Comparison of ENCODE assay signal across 15 cellular contexts in genomic region chr2:225028572-225028971, GRCh38.
"Had no signal": no experiment of that assay in that cellular context is flagged by ENCODE, and none has a peak within 500 bp of the region (broad histone marks: within the 10 kb centered on the region; RNA-seq: fewer than 3 reads in every experiment).

No MANE protein-coding gene starts in this region.

- H3K4me1 Mint-ChIP-seq: WTC11 had no signal

- H3K9me3 ChIP-seq: ovary, right lobe of liver, uterus had no signal

- H3K27ac Mint-ChIP-seq: WTC11 had no signal

- H3K36me3 ChIP-seq: ovary, right lobe of liver, uterus had no signal

- H3K27ac ChIP-seq: foreskin keratinocyte, ovary, right lobe of liver, uterus had no signal

- H3K4me1 ChIP-seq: foreskin keratinocyte, right lobe of liver, uterus had no signal

- DNase-seq: activated CD4-positive, alpha-beta T cell treated with anti-CD3 and anti-CD28 coated beads, Interleukin-2, amount 50 U/mL, for 1 hour; activated CD8-positive, alpha-beta memory T cell treated with anti-CD3 and anti-CD28 coated beads, Interleukin-2, amount 10 ng/mL, durations not matched to agents 7 days and 5 days; activated effector memory CD4-positive, alpha-beta T cell treated with anti-CD3 and anti-CD28 coated beads, Interleukin-2, amount 50 U/mL, for 16 hours; activated T-cell treated with anti-CD3 and anti-CD28 coated beads, Interleukin-2, amount 50 U/mL, for 4 hours; dermis blood vessel endothelial cell; effector memory CD8-positive, alpha-beta T cell; foreskin keratinocyte; glutamatergic neuron; kidney glomerular epithelial cell; ovary; right lobe of liver; T-helper 2 cell; uterus had no signal

- ATAC-seq: activated CD8-positive, alpha-beta memory T cell treated with anti-CD3 and anti-CD28 coated beads, Interleukin-2, amount 10 ng/mL, durations not matched to agents 7 days and 5 days; activated T-cell treated with anti-CD3 and anti-CD28 coated beads, Interleukin-2, amount 50 U/mL, for 4 hours; effector memory CD8-positive, alpha-beta T cell; foreskin keratinocyte; right lobe of liver; WTC11 had no signal

- FAIRE-seq: astrocyte had no signal

- H3K4me3 Mint-ChIP-seq: activated CD8-positive, alpha-beta memory T cell treated with anti-CD3 and anti-CD28 coated beads, Interleukin-2, amount 10 ng/mL, durations not matched to agents 7 days and 5 days; activated T-cell treated with anti-CD3 and anti-CD28 coated beads, Interleukin-2, amount 50 U/mL, for 4 hours; WTC11 had no signal

- H3K9me3 Mint-ChIP-seq: activated T-cell treated with anti-CD3 and anti-CD28 coated beads, Interleukin-2, amount 50 U/mL, for 4 hours; effector memory CD8-positive, alpha-beta T cell; WTC11 had no signal

- H3K4me3 ChIP-seq: ovary, right lobe of liver, uterus had no signal

- H3K27me3 Mint-ChIP-seq: activated CD8-positive, alpha-beta memory T cell treated with anti-CD3 and anti-CD28 coated beads, Interleukin-2, amount 10 ng/mL, durations not matched to agents 7 days and 5 days; effector memory CD8-positive, alpha-beta T cell had no signal

- H3K36me3 Mint-ChIP-seq: WTC11 had no signal

- H3K27me3 ChIP-seq: foreskin keratinocyte, ovary, right lobe of liver, uterus had no signal
